In the genomic region with DNA sequence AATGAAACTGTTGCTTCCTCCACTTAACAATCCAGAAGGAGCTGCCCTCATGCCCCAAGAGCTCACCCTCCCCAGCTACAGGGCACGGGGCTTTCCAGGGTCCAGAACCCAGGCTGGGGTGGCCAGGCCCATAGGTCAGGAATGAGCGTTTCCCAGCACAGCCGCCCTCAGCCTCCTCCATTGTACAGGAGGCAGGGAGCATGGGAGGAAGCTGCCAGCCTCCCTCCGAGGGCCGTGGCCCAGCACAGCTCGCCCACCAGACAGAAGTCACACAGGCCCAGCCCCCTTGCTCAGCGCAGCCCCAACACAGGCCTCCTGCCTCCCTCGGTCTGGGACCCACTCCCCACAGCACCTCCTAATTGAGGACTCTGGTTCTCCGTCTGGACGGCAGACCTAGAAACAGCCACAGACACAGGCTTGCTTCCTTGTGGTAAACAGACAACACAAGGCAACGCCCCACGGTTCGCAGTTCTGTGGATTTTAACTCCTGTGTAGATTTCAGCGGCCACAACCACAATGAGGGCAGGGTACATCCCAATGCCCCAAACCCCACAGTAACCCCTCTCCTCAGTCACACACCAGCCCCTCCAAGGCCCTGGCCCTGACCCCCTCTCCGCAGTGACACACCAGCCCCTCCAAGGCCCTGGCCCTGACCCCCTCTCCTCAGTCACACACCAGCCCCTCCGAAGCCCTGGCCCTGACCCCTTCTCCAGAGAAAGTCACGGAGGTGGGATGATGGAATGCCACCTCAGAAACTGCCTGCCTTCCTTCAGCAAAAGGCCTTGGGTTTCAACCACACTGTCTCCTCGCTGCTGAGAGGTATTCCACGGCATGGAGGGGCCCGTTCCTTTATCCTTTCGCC, we compare ENCODE assay signal across 17 cellular contexts.
DNase-seq lines count a peak whose midpoint lies in the region; ATAC-seq and TF ChIP-seq lines count a peak whose summit lies in the region.
"Had no signal": no experiment of that assay in that cellular context is flagged by ENCODE, and none has a peak within 500 bp of the region (broad histone marks: within the 10 kb centered on the region; RNA-seq: fewer than 3 reads in every experiment).

No MANE protein-coding gene starts in this region.

- H3K9me3 Mint-ChIP-seq in endodermal cell: peaks cover 31% of the 10 kb centered on the region

- no peak overlapping the region for H3K4me3 Mint-ChIP-seq in endodermal cell
- H3K4me3 Mint-ChIP-seq: activated B cell treated with CpG ODN at 0.5 μM for 24 hours; activated naive CD8-positive, alpha-beta T cell; brain had no signal

- H3K4me1 ChIP-seq in endodermal cell (ENCODE audit: control insufficient read depth, insufficient read depth, low read length) (no peaks in the 10 kb centered on the region), aorta (ENCODE audit: control insufficient read depth in 1 of 2, insufficient read depth in 2 of 2, low read length in 2 of 2) (no peaks in the 10 kb centered on the region)
- H3K4me1 ChIP-seq: gastroesophageal sphincter, psoas muscle had no signal

- no peaks in the 10 kb centered on the region for H3K36me3 Mint-ChIP-seq in endodermal cell (ENCODE audit: low read depth)
- H3K36me3 Mint-ChIP-seq: brain had no signal

- no peaks in the 10 kb centered on the region for H3K4me1 Mint-ChIP-seq in endodermal cell
- H3K4me1 Mint-ChIP-seq: activated B cell treated with CpG ODN at 0.5 μM for 24 hours, brain had no signal

- no peak for TF ChIP-seq CTCF in endodermal cell (conservative IDR thresholded peaks at IDR 0.05)

- H3K9me3 ChIP-seq in endodermal cell (ENCODE audit: control insufficient read depth, low read length) (peaks cover 23% of the 10 kb centered on the region), aorta (ENCODE audit: control insufficient read depth, low read length) (no peaks in the 10 kb centered on the region)

- no peak overlapping the region for H3K27ac Mint-ChIP-seq in endodermal cell
- H3K27ac Mint-ChIP-seq: activated B cell treated with CpG ODN at 0.5 μM for 24 hours; activated naive CD8-positive, alpha-beta T cell; brain had no signal

- DNase-seq in cardiac septum (ENCODE audit: low spot score): peak; percentile 71
- no peak for DNase-seq in Right ventricle myocardium superior
- DNase-seq in endodermal cell: peak; percentile 36
- peak; percentile 58 for DNase-seq in posterior vena cava (ENCODE audit: low spot score)
- DNase-seq in aorta: peak; percentile 28 to 55
- DNase-seq in DMS153 treated with DMSO at 0.1 percent for 48 hours (lab: John Stamatoyannopoulos, UW; ENCODE audit: unreplicated experiment): no peak
- DNase-seq in KG1 (lab: John Stamatoyannopoulos, UW): no peak
- DNase-seq: activated B cell treated with CpG ODN at 0.5 μM for 24 hours; dermis blood vessel endothelial cell; erythroblast; NCI-H2029 treated with DMSO at 0.1 percent for 48 hours; psoas muscle; SHP77; stimulated activated naive CD8-positive, alpha-beta T cell treated with anti-CD3 and anti-CD28 coated beads, Interleukin-15, Interleukin-2, amounts not matched to agents 100 U/mL and 50 U/mL, for 24 hours had no signal

- 91 to 92% methylated on average over 4 to 21 of the region's 21 CpGs for WGBS in endodermal cell (ENCODE audit: insufficient coverage in 1 of 2, insufficient read length in 1 of 2), 2 experiments
- WGBS in aorta, 2 donors: 84 to 92% methylated on average over 21 of the region's 21 CpGs

- H3K27ac ChIP-seq in endodermal cell (ENCODE audit: low read depth, low read length): no peak overlapping the region
- no peak overlapping the region for H3K27ac ChIP-seq in aorta (ENCODE audit: low read depth in 1 of 2, low read length in 2 of 2)
- H3K27ac ChIP-seq: gastroesophageal sphincter, psoas muscle had no signal

- no peak overlapping the region for H3K9ac ChIP-seq in endodermal cell (ENCODE audit: extremely low read depth, low read length, poor library complexity, severe bottlenecking)

- H3K4me3 ChIP-seq in endodermal cell (ENCODE audit: low read length): no peak overlapping the region
- no peak overlapping the region for H3K4me3 ChIP-seq in aorta (ENCODE audit: low read length in 2 of 2)
- H3K4me3 ChIP-seq: gastroesophageal sphincter, psoas muscle had no signal

- H3K27me3 ChIP-seq in endodermal cell (ENCODE audit: control insufficient read depth, insufficient read depth, low read length, poor library complexity, severe bottlenecking) (no peaks in the 10 kb centered on the region), aorta (ENCODE audit: control insufficient read depth in 1 of 2, insufficient read depth in 2 of 2, low read length in 1 of 2) (no peaks in the 10 kb centered on the region)
- H3K27me3 ChIP-seq: gastroesophageal sphincter had no signal

- intact Hi-C loops in cardiac septum (cut with DNase I): no loop called here
- intact Hi-C loops in Right ventricle myocardium superior (cut with DNase I): no loop called here
- intact Hi-C loops in posterior vena cava (cut with DNase I): no loop called here
- intact Hi-C loops in aorta (cut with DNase I): no loop called here

- H3K36me3 ChIP-seq in endodermal cell (ENCODE audit: control insufficient read depth, insufficient read depth, low read length): no peaks in the 10 kb centered on the region
- H3K36me3 ChIP-seq in aorta (ENCODE audit: control insufficient read depth in 1 of 2, insufficient read depth in 2 of 2, low read length in 1 of 2): no peaks in the 10 kb centered on the region
- H3K36me3 ChIP-seq: gastroesophageal sphincter had no signal

- no peaks in the 10 kb centered on the region for H3K27me3 Mint-ChIP-seq in endodermal cell (ENCODE audit: insufficient read depth)
- H3K27me3 Mint-ChIP-seq: activated naive CD8-positive, alpha-beta T cell had no signal

- no peak for ATAC-seq in Right ventricle myocardium superior (ENCODE audit: poor library complexity)
- no peak for ATAC-seq in aorta (ENCODE audit: low FRiP score)
- ATAC-seq: gastroesophageal sphincter; psoas muscle; stimulated activated naive CD8-positive, alpha-beta T cell treated with anti-CD3 and anti-CD28 coated beads, Interleukin-15, Interleukin-2, amounts not matched to agents 100 U/mL and 50 U/mL, for 24 hours had no signal

Comparison
In these comparisons a context has a peak if more than half of its experiments do, and no peak if none do; other contexts are left out.
1. DNase-seq: peak in cardiac septum (single experiment), endodermal cell (single experiment), posterior vena cava (single experiment) and aorta (2 of 2); none in Right ventricle myocardium superior (single experiment), DMS153 treated with DMSO at 0.1 percent for 48 hours (single experiment) and KG1 (single experiment).